Comparison of ENCODE assay signal across 24 cellular contexts in the genomic region with DNA sequence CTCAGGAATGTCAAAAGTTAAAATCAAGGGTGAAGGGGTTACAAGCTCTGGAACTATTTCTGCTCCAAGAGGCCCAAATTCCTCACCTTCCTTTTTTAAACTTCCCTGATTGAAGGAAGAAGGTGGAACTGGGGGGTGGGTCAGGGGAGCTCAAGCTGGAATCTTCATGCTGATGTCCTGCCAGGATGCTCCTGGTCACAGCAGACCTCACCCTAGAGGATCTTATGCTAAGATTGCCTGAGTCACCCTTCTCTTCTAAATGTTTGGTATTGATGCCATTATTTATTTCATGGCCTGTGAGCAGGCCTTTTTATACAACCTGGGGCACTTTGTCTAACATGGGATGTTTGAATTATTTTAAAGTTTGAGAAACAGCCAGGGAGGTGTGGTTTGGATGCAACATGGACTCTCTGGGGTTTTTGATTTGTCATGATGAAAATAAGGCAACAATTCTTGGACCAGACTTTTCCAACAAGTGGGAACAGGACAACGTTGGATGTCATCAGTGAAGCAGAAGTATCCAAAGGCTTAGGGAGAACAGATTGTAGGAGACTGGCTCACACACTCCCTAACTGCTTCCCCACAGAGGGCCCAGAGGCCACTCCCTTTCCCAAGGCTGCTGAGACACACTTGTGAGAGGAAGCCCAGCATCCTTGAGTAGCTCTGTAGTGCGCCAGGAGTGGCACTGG.
DNase-seq lines count a peak whose midpoint lies in the region; ATAC-seq, FAIRE-seq and TF ChIP-seq lines count a peak whose summit lies in the region.
"Had no signal": no experiment of that assay in that cellular context is flagged by ENCODE, and none has a peak within 500 bp of the region (broad histone marks: within the 10 kb centered on the region; RNA-seq: fewer than 3 reads in every experiment).

No MANE protein-coding gene starts in this region.

- H2BK120ac ChIP-seq in mesendoderm (ENCODE audit: low read depth, low read length): peak overlapping the region; percentile 15

- no CpG with 5 or more reads among the region's 2 CpGs for WGBS in mesendoderm (ENCODE audit: extremely low coverage, insufficient coverage, low lambda C conversion rate)

- H3K27ac ChIP-seq in mesendoderm (ENCODE audit: low read depth, low read length): peak overlapping the region; percentile 61
- H3K27ac ChIP-seq: BLaER1, Peyer's patch, SJSA1 had no signal

- peak overlapping the region; percentile 85 for H3K4ac ChIP-seq in mesendoderm (ENCODE audit: low read depth, low read length)

- in situ Hi-C loops in Caki2 (cut with HindIII; ENCODE audit: low pct_unique_long_range_greater_than_20kb, low sequenced_read_pairs): no loop called here

- ATAC-seq in HG03135 (IDR thresholded peaks at IDR 0.05; ENCODE audit: unreplicated experiment) (no peak), HG03108 (IDR thresholded peaks at IDR 0.05; ENCODE audit: unreplicated experiment) (no peak)
- ATAC-seq: GM23338, K562, Right ventricle myocardium inferior had no signal

- peak; percentile 10 for DNase-seq in Caki2 (ENCODE audit: low read depth)
- peak; percentile 4 for DNase-seq in NCI-H226
- peak; percentile 69 for DNase-seq in bronchial epithelial cell (ENCODE audit: low read depth)
- DNase-seq in mesendoderm: peak; percentile 82
- no peak for DNase-seq in stimulated activated CD4-positive, alpha-beta T cell treated with anti-CD3 and anti-CD28 coated beads, Interleukin-4, amount 100 ng/mL, for 24 hours
- no peak for DNase-seq in GM10266 (ENCODE audit: extremely low spot score)
- DNase-seq: CD4-positive, alpha-beta T cell; COR-L47; DMS153; HCEC 1CT; NCI-H1105 treated with DMSO at 0.1 percent for 48 hours; NCI-H2029 treated with DMSO at 0.1 percent for 48 hours; NCI-H446 treated with DMSO at 0.1 percent for 48 hours; NK-92 treated with Interleukin-12 subunit alpha and Interleukin-12 subunit beta, amount 100 ng/mL, for 24 hours; Peyer's patch; T-helper 1 cell had no signal

- H3K56ac ChIP-seq in mesendoderm (ENCODE audit: low read length): no peak overlapping the region

- H3K4me2 ChIP-seq in mesendoderm (ENCODE audit: low read length): no peak overlapping the region
- H3K4me2 ChIP-seq: BLaER1, GM23338 had no signal

- no peak overlapping the region for H3K23ac ChIP-seq in mesendoderm (ENCODE audit: low read length)

- H2AK5ac ChIP-seq in mesendoderm (ENCODE audit: low read length): no peak overlapping the region

- no peak overlapping the region for H2BK5ac ChIP-seq in mesendoderm (ENCODE audit: low read length)

- peak overlapping the region; percentile 81 for H3K18ac ChIP-seq in mesendoderm (ENCODE audit: low read length)

- no peak overlapping the region for H3K9ac ChIP-seq in mesendoderm (ENCODE audit: low read length)
- H3K9ac ChIP-seq: BLaER1 had no signal

- H3K79me1 ChIP-seq in mesendoderm (ENCODE audit: low read length): no peaks in the 10 kb centered on the region

- no peak overlapping the region for H4K8ac ChIP-seq in mesendoderm (ENCODE audit: low read depth, low read length)

- H3K4me3 ChIP-seq in bronchial epithelial cell (ENCODE audit: low read depth, low read length): no peak overlapping the region
- no peak overlapping the region for H3K4me3 ChIP-seq in mesendoderm (ENCODE audit: low read length)
- H3K4me3 ChIP-seq: BLaER1, GM23338, K562, Peyer's patch, SJSA1 had no signal

- H3K36me3 ChIP-seq in bronchial epithelial cell (ENCODE audit: control insufficient read depth, insufficient read depth, low read length): no peaks in the 10 kb centered on the region
- no peaks in the 10 kb centered on the region for H3K36me3 ChIP-seq in mesendoderm (ENCODE audit: control insufficient read depth, insufficient read depth, low read length)
- H3K36me3 ChIP-seq: BLaER1, Peyer's patch, SJSA1 had no signal

- FAIRE-seq in bronchial epithelial cell (lab: Jason Lieb, UNC): no peak
- FAIRE-seq: GM12892, K562 had no signal

- TF ChIP-seq CTCF in bronchial epithelial cell (IDR thresholded peaks at IDR 0.05; ENCODE audit: insufficient read depth, low read length, severe bottlenecking) (no peak), GM10266 (IDR thresholded peaks at IDR 0.05; ENCODE audit: control insufficient read depth, insufficient read depth, low read depth, missing control alignments) (no peak)

- no peaks in the 10 kb centered on the region for H3K79me2 ChIP-seq in mesendoderm (ENCODE audit: control insufficient read depth, insufficient read depth, low read length)

- H4K5ac ChIP-seq in mesendoderm (ENCODE audit: low read length): no peak overlapping the region

- H3K27me3 ChIP-seq in bronchial epithelial cell (ENCODE audit: control insufficient read depth, insufficient read depth, low read length): peaks cover 2% of the 10 kb centered on the region
- H3K27me3 ChIP-seq in mesendoderm (ENCODE audit: insufficient read depth, low read length, poor library complexity): no peaks in the 10 kb centered on the region
- H3K27me3 ChIP-seq: BLaER1, Peyer's patch, SJSA1 had no signal

- H3K4me1 ChIP-seq in mesendoderm (ENCODE audit: control insufficient read depth, low read depth, low read length): peaks cover 7% of the 10 kb centered on the region
- H3K4me1 ChIP-seq: BLaER1, Peyer's patch, SJSA1 had no signal

- H2BK15ac ChIP-seq in mesendoderm (replicated peaks; ENCODE audit: low read depth): peak overlapping the region; percentile 47

Comparison
In these comparisons a context has a peak if more than half of its experiments do, and no peak if none do; other contexts are left out.
1. DNase-seq: peak in Caki2 (single experiment), NCI-H226 (single experiment), bronchial epithelial cell (single experiment) and mesendoderm (single experiment); none in stimulated activated CD4-positive, alpha-beta T cell treated with anti-CD3 and anti-CD28 coated beads, Interleukin-4, amount 100 ng/mL, for 24 hours (single experiment) and GM10266 (single experiment).